Comparison of ENCODE assay signal across 10 cellular contexts in genomic region chr12:113154351-113154973, GRCh38. TPM values are rescaled to one million over a fixed set of nuclear protein-coding genes. Genes with fewer than 3 reads are reported as not detected.
DNase-seq lines count a peak whose midpoint lies in the region; ATAC-seq, FAIRE-seq and TF ChIP-seq lines count a peak whose summit lies in the region.
"Had no signal": no experiment of that assay in that cellular context is flagged by ENCODE, and none has a peak within 500 bp of the region (broad histone marks: within the 10 kb centered on the region; RNA-seq: fewer than 3 reads in every experiment).

No MANE protein-coding gene starts in this region.

- TF ChIP-seq CTCF in AG04450 (IDR thresholded peaks at IDR 0.05; ENCODE audit: low read depth, low read length) = no peak

- H3K9me3 Mint-ChIP-seq in activated naive CD8-positive, alpha-beta T cell treated with anti-CD3 and anti-CD28 coated beads for 36 hours = no peaks in the 10 kb centered on the region
- H3K9me3 Mint-ChIP-seq: neural crest cell had no signal

- peaks cover 6% of the 10 kb centered on the region for H3K36me3 Mint-ChIP-seq in activated naive CD8-positive, alpha-beta T cell treated with anti-CD3 and anti-CD28 coated beads for 36 hours

- no peak overlapping the region for H3K27ac ChIP-seq in AG04450 (ENCODE audit: low read depth, low read length)
- H3K27ac ChIP-seq: VCaP had no signal

- no peaks in the 10 kb centered on the region; the same call in 1 of the 2 replicates for H3K9me3 ChIP-seq in AG04450 (ENCODE audit: control insufficient read depth, insufficient read depth, low read length)

- H3K4me1 Mint-ChIP-seq in activated naive CD8-positive, alpha-beta T cell treated with anti-CD3 and anti-CD28 coated beads for 36 hours = peaks cover 20% of the 10 kb centered on the region

- peak; percentile 78 for FAIRE-seq in GM19239 (lab: Jason Lieb, UNC)

- peaks cover 30% of the 10 kb centered on the region for H3K27me3 Mint-ChIP-seq in activated naive CD8-positive, alpha-beta T cell treated with anti-CD3 and anti-CD28 coated beads for 36 hours

- H3K27me3 ChIP-seq in AG04450 (ENCODE audit: control insufficient read depth, insufficient read depth, low read length) = peaks cover 44% of the 10 kb centered on the region

- POLR2A ChIA-PET in AG04450 (lab: Yijun Ruan, JAX) = no interaction called here

- peak overlapping the region; percentile 32; the same call in 1 of the 2 replicates for H3K4me3 ChIP-seq in AG04450 (ENCODE audit: low read depth, low read length)

- peak overlapping the region; percentile 45 for H3K4me3 Mint-ChIP-seq in activated naive CD8-positive, alpha-beta T cell treated with anti-CD3 and anti-CD28 coated beads for 36 hours

- DNase-seq in AG04450 (ENCODE audit: low read depth, low spot score) = no peak
- DNase-seq in GM19239 (ENCODE audit: insufficient read length, low spot score) = no peak
- DNase-seq in activated naive CD8-positive, alpha-beta T cell treated with anti-CD3 and anti-CD28 coated beads for 36 hours = peak; percentile 38
- DNase-seq in islet precursor cell = peak; percentile 81
- DNase-seq in NCI-H345 (lab: John Stamatoyannopoulos, UW) = no peak
- no peak for DNase-seq in activated gamma-delta T cell treated with Interleukin-2 at 50 U/mL for 16 hours

- CTCF ChIA-PET in AG04450 (lab: Charles Lee) = interaction anchor here (0.6 to 6.1 kb wide), 4 partner anchors 19 to 1940 kb away, joined by 3 to 45 read pairs (median 6); no protein-coding TSS in a partner anchor

- no peak overlapping the region for H3K27ac Mint-ChIP-seq in activated naive CD8-positive, alpha-beta T cell treated with anti-CD3 and anti-CD28 coated beads for 36 hours

- ATAC-seq in GM21360 (IDR thresholded peaks at IDR 0.05; ENCODE audit: unreplicated experiment) (no peak), HG02763 (IDR thresholded peaks at IDR 0.05; ENCODE audit: unreplicated experiment) (no peak)

RNA-seq across cellular contexts. Expression of gene CFAP73, which starts 4.9 kb away (rescaled TPM):
- polyA plus RNA-seq in AG04450 (2011; rRNA removed) = not detected in 2 replicates
- polyA minus RNA-seq in AG04450 (2011; rRNA and poly(A)+ RNA removed) = not detected in 2 replicates
- total RNA-seq in activated naive CD8-positive, alpha-beta T cell treated with anti-CD3 and anti-CD28 coated beads for 36 hours = 1 to 10 TPM in 1 of 2 experiments, under 1 TPM in 1; 0.16 to 1.0 TPM
- total RNA-seq: neural crest cell had no signal

RNA-seq across cellular contexts. Expression of gene RASAL1, which starts 18.9 kb away (rescaled TPM):
- polyA plus RNA-seq in AG04450 (2011; rRNA removed) = not detected in 2 replicates
- not detected in 2 replicates for polyA minus RNA-seq in AG04450 (2011; rRNA and poly(A)+ RNA removed)
- 1 to 10 TPM; 1.3 to 1.9 TPM for total RNA-seq in activated naive CD8-positive, alpha-beta T cell treated with anti-CD3 and anti-CD28 coated beads for 36 hours
- total RNA-seq: neural crest cell had no signal

RNA-seq across cellular contexts. Expression of gene DDX54, which starts 30.8 kb away (rescaled TPM):
- 26.9 and 32.1 TPM in 2 replicates for polyA plus RNA-seq in AG04450 (2011; rRNA removed)
- 30.7 and 32.0 TPM in 2 replicates for polyA minus RNA-seq in AG04450 (2011; rRNA and poly(A)+ RNA removed)
- 100 to 1,000 TPM; 136 to 145 TPM for total RNA-seq in activated naive CD8-positive, alpha-beta T cell treated with anti-CD3 and anti-CD28 coated beads for 36 hours

RNA-seq across cellular contexts. Expression of gene RITA1, which starts 31.1 kb away (rescaled TPM):
- 9.0 and 11.3 TPM in 2 replicates for polyA plus RNA-seq in AG04450 (2011; rRNA removed)
- 7.7 and 8.2 TPM in 2 replicates for polyA minus RNA-seq in AG04450 (2011; rRNA and poly(A)+ RNA removed)
- total RNA-seq in activated naive CD8-positive, alpha-beta T cell treated with anti-CD3 and anti-CD28 coated beads for 36 hours = 10 to 100 TPM; 28.9 to 31.1 TPM

Comparison
In these comparisons a context has a peak if more than half of its experiments do, and no peak if none do; other contexts are left out.
1. DNase-seq: peak in activated naive CD8-positive, alpha-beta T cell treated with anti-CD3 and anti-CD28 coated beads for 36 hours (single experiment) and islet precursor cell (single experiment); none in AG04450 (single experiment), GM19239 (single experiment), NCI-H345 (single experiment) and activated gamma-delta T cell treated with Interleukin-2 at 50 U/mL for 16 hours (single experiment).